Comparison of ENCODE assay signal across 14 cellular contexts in genomic region chrX:69097451-69098236, GRCh38.
"Had no signal": no experiment of that assay in that cellular context is flagged by ENCODE, and none has a peak within 500 bp of the region (broad histone marks: within the 10 kb centered on the region; RNA-seq: fewer than 3 reads in every experiment).

No MANE protein-coding gene starts in this region.

- DNase-seq: activated CD4-positive, alpha-beta T cell treated with anti-CD3 and anti-CD28 coated beads, Interleukin-2, amount 50 U/mL, for 4 hours; activated CD4-positive, CD25-positive, alpha-beta regulatory T cell treated with anti-CD3 and anti-CD28 coated beads, Interleukin-2, amount 50 U/mL, for 72 hours; activated naive CD4-positive, alpha-beta T cell treated with Interleukin-2 at 50 U/mL for 16 hours; aorta; dorsolateral prefrontal cortex; hippocampal formation; mesenchymal stem cell; natural killer cell; occipital lobe; psoas muscle; right lobe of liver; stimulated activated naive CD8-positive, alpha-beta T cell treated with anti-CD3 and anti-CD28 coated beads, Interleukin-15, amount 100 ng/mL, for 72 hours; upper lobe of right lung had no signal

- H3K27me3 Mint-ChIP-seq: activated T-helper 17 cell treated with anti-CD3 and anti-CD28 coated beads, Interleukin-2, amount 50 U/mL, for 72 hours; stimulated activated naive CD8-positive, alpha-beta T cell treated with anti-CD3 and anti-CD28 coated beads, Interleukin-15, amount 100 ng/mL, for 72 hours had no signal

- H3K27ac Mint-ChIP-seq: activated T-helper 17 cell treated with anti-CD3 and anti-CD28 coated beads, Interleukin-2, amount 50 U/mL, for 72 hours; natural killer cell; stimulated activated naive CD8-positive, alpha-beta T cell treated with anti-CD3 and anti-CD28 coated beads, Interleukin-15, amount 100 ng/mL, for 72 hours had no signal

- H3K27me3 ChIP-seq: right lobe of liver, upper lobe of right lung had no signal

- H3K27ac ChIP-seq: psoas muscle, right lobe of liver, upper lobe of right lung had no signal

- H3K36me3 ChIP-seq: right lobe of liver, upper lobe of right lung had no signal

- H3K9me3 ChIP-seq: psoas muscle, right lobe of liver, upper lobe of right lung had no signal

- H3K4me3 ChIP-seq: dorsolateral prefrontal cortex, psoas muscle, right lobe of liver, upper lobe of right lung had no signal

- H3K4me1 Mint-ChIP-seq: activated T-helper 17 cell treated with anti-CD3 and anti-CD28 coated beads, Interleukin-2, amount 50 U/mL, for 72 hours; natural killer cell; stimulated activated naive CD8-positive, alpha-beta T cell treated with anti-CD3 and anti-CD28 coated beads, Interleukin-15, amount 100 ng/mL, for 72 hours had no signal

- H3K4me3 Mint-ChIP-seq: activated T-helper 17 cell treated with anti-CD3 and anti-CD28 coated beads, Interleukin-2, amount 50 U/mL, for 72 hours; natural killer cell; stimulated activated naive CD8-positive, alpha-beta T cell treated with anti-CD3 and anti-CD28 coated beads, Interleukin-15, amount 100 ng/mL, for 72 hours had no signal

- H3K9me3 Mint-ChIP-seq: activated T-helper 17 cell treated with anti-CD3 and anti-CD28 coated beads, Interleukin-2, amount 50 U/mL, for 72 hours; natural killer cell; stimulated activated naive CD8-positive, alpha-beta T cell treated with anti-CD3 and anti-CD28 coated beads, Interleukin-15, amount 100 ng/mL, for 72 hours had no signal

- H3K36me3 Mint-ChIP-seq: natural killer cell had no signal

- H3K4me1 ChIP-seq: psoas muscle, right lobe of liver, upper lobe of right lung had no signal
